ENCODE assay signal across 10 cellular contexts in genomic region chr3:56916697-56917336, GRCh38.
DNase-seq lines count a peak whose midpoint lies in the region; ATAC-seq and TF ChIP-seq lines count a peak whose summit lies in the region.
"Had no signal": no experiment of that assay in that cellular context is flagged by ENCODE, and none has a peak within 500 bp of the region (broad histone marks: within the 10 kb centered on the region; RNA-seq: fewer than 3 reads in every experiment).

No MANE protein-coding gene starts in this region.

- peaks cover 0 to 2% (median 0%) of the 10 kb centered on the region in 7 donors for H3K9me3 Mint-ChIP-seq in CD4-positive, CD25-positive, alpha-beta regulatory T cell
- H3K9me3 Mint-ChIP-seq in activated T-helper 17 cell treated with anti-CD3 and anti-CD28 coated beads, Interleukin-2, amount 50 U/mL, for 72 hours: no peaks in the 10 kb centered on the region
- no peaks in the 10 kb centered on the region for H3K9me3 Mint-ChIP-seq in naive thymus-derived CD8-positive, alpha-beta T cell
- H3K9me3 Mint-ChIP-seq in osteocyte (ENCODE audit: unreplicated experiment): no peaks in the 10 kb centered on the region

- DNase-seq in CD4-positive, CD25-positive, alpha-beta regulatory T cell: peak in 1 of 3 donors; percentile 69
- no peak for DNase-seq in naive thymus-derived CD8-positive, alpha-beta T cell
- no peak for DNase-seq in posterior cingulate gyrus
- DNase-seq in osteocyte (ENCODE audit: extremely low spot score, unreplicated experiment): no peak
- DNase-seq: Caco-2, hippocampal formation had no signal

- H3K4me3 Mint-ChIP-seq in CD4-positive, CD25-positive, alpha-beta regulatory T cell: peak overlapping the region; percentile 91 to 93 (median 92)
- peak overlapping the region; percentile 93 for H3K4me3 Mint-ChIP-seq in activated T-helper 17 cell treated with anti-CD3 and anti-CD28 coated beads, Interleukin-2, amount 50 U/mL, for 72 hours
- peak overlapping the region; percentile 89 to 100 (median 91) for H3K4me3 Mint-ChIP-seq in naive thymus-derived CD8-positive, alpha-beta T cell
- no peak overlapping the region for H3K4me3 Mint-ChIP-seq in osteocyte (ENCODE audit: unreplicated experiment)

- peaks cover 51 to 75% (median 57%) of the 10 kb centered on the region in 4 donors for H3K4me1 Mint-ChIP-seq in CD4-positive, CD25-positive, alpha-beta regulatory T cell
- H3K4me1 Mint-ChIP-seq in activated T-helper 17 cell treated with anti-CD3 and anti-CD28 coated beads, Interleukin-2, amount 50 U/mL, for 72 hours: peaks cover 63% of the 10 kb centered on the region
- H3K4me1 Mint-ChIP-seq in naive thymus-derived CD8-positive, alpha-beta T cell: peaks cover 43 to 81% (median 77%) of the 10 kb centered on the region in 4 donors
- H3K4me1 Mint-ChIP-seq in osteocyte (ENCODE audit: unreplicated experiment): peaks cover 5% of the 10 kb centered on the region

- no peaks in the 10 kb centered on the region for H3K27me3 ChIP-seq in CD4-positive, CD25-positive, alpha-beta regulatory T cell (ENCODE audit: control insufficient read depth, insufficient read depth, low read length)

- peaks cover 5% of the 10 kb centered on the region for H3K36me3 Mint-ChIP-seq in CD4-positive, CD25-positive, alpha-beta regulatory T cell
- H3K36me3 Mint-ChIP-seq in activated T-helper 17 cell treated with anti-CD3 and anti-CD28 coated beads, Interleukin-2, amount 50 U/mL, for 72 hours (ENCODE audit: low read depth): no peaks in the 10 kb centered on the region
- no peaks in the 10 kb centered on the region for H3K36me3 Mint-ChIP-seq in naive thymus-derived CD8-positive, alpha-beta T cell
- no peaks in the 10 kb centered on the region for H3K36me3 Mint-ChIP-seq in osteocyte (ENCODE audit: unreplicated experiment)

- H3K27me3 Mint-ChIP-seq in CD4-positive, CD25-positive, alpha-beta regulatory T cell: no peaks in the 10 kb centered on the region
- no peaks in the 10 kb centered on the region for H3K27me3 Mint-ChIP-seq in activated T-helper 17 cell treated with anti-CD3 and anti-CD28 coated beads, Interleukin-2, amount 50 U/mL, for 72 hours
- no peaks in the 10 kb centered on the region for H3K27me3 Mint-ChIP-seq in naive thymus-derived CD8-positive, alpha-beta T cell
- peaks cover 11% of the 10 kb centered on the region for H3K27me3 Mint-ChIP-seq in osteocyte (ENCODE audit: unreplicated experiment)

- peak overlapping the region; percentile 97 for H3K4me3 ChIP-seq in CD4-positive, CD25-positive, alpha-beta regulatory T cell (ENCODE audit: low read depth, low read length)

- peaks cover 74% of the 10 kb centered on the region for H3K4me1 ChIP-seq in CD4-positive, CD25-positive, alpha-beta regulatory T cell (ENCODE audit: control insufficient read depth, insufficient read depth, low read length, poor library complexity, severe bottlenecking)
- H3K4me1 ChIP-seq: Caco-2 had no signal

- H3K9me3 ChIP-seq in CD4-positive, CD25-positive, alpha-beta regulatory T cell (ENCODE audit: control insufficient read depth in 2 of 2, low read length in 2 of 2): no peaks in the 10 kb centered on the region
- H3K9me3 ChIP-seq: Caco-2 had no signal

- H3K27ac Mint-ChIP-seq in CD4-positive, CD25-positive, alpha-beta regulatory T cell: peak overlapping the region; percentile 95 to 97 (median 96)
- peak overlapping the region; percentile 87 for H3K27ac Mint-ChIP-seq in activated T-helper 17 cell treated with anti-CD3 and anti-CD28 coated beads, Interleukin-2, amount 50 U/mL, for 72 hours
- H3K27ac Mint-ChIP-seq in naive thymus-derived CD8-positive, alpha-beta T cell: peak overlapping the region; percentile 93 to 99 (median 94)
- no peak overlapping the region for H3K27ac Mint-ChIP-seq in osteocyte (ENCODE audit: unreplicated experiment)

- no peak for TF ChIP-seq CTCF in osteocyte (IDR thresholded peaks at IDR 0.05)

- ATAC-seq in CD4-positive, CD25-positive, alpha-beta regulatory T cell (ENCODE audit: low read depth in 2 of 2): peak; percentile 14 to 20
- ATAC-seq in GM18867 (IDR thresholded peaks at IDR 0.05; ENCODE audit: unreplicated experiment) (peak; percentile 9), HG02759 (IDR thresholded peaks at IDR 0.05; ENCODE audit: unreplicated experiment) (no peak), GM21529 (IDR thresholded peaks at IDR 0.05; ENCODE audit: unreplicated experiment) (no peak)
- peak; percentile 40 for ATAC-seq in activated T-helper 17 cell treated with anti-CD3 and anti-CD28 coated beads, Interleukin-2, amount 50 U/mL, for 72 hours (replicated peaks)
- peak; percentile 13 to 24 for ATAC-seq in naive thymus-derived CD8-positive, alpha-beta T cell

- intact Hi-C loops in posterior cingulate gyrus (cut with DNase I): no loop called here

- POLR2A ChIA-PET in naive thymus-derived CD8-positive, alpha-beta T cell (lab: Charles Lee): interaction anchor here (0.9 to 5.3 kb wide), 22 partner anchors 8 to 234 kb away, joined by 3 to 69 read pairs (median 5); partner anchors contain the start of genes ARHGEF3 and TASOR

- H3K27ac ChIP-seq in CD4-positive, CD25-positive, alpha-beta regulatory T cell (ENCODE audit: insufficient read depth, low read length, poor library complexity, severe bottlenecking): peak overlapping the region; percentile 79

- no peaks in the 10 kb centered on the region for H3K36me3 ChIP-seq in CD4-positive, CD25-positive, alpha-beta regulatory T cell (ENCODE audit: control insufficient read depth, insufficient read depth, low read length)

Comparison
In these comparisons a context has a peak if more than half of its experiments do, and no peak if none do; other contexts are left out.
1. ATAC-seq: peak in CD4-positive, CD25-positive, alpha-beta regulatory T cell (2 of 2), GM18867 (single experiment), activated T-helper 17 cell treated with anti-CD3 and anti-CD28 coated beads, Interleukin-2, amount 50 U/mL, for 72 hours (single experiment) and naive thymus-derived CD8-positive, alpha-beta T cell (2 of 2); none in HG02759 (single experiment) and GM21529 (single experiment).